In genomic region chr17:17941015-17941414, GRCh38 we compare ENCODE assay signal across 16 cellular contexts. TPM values are rescaled to one million over a fixed set of nuclear protein-coding genes. Genes with fewer than 3 reads are reported as not detected.
DNase-seq lines count a peak whose midpoint lies in the region; ATAC-seq and TF ChIP-seq lines count a peak whose summit lies in the region.
"Had no signal": no experiment of that assay in that cellular context is flagged by ENCODE, and none has a peak within 500 bp of the region (broad histone marks: within the 10 kb centered on the region; RNA-seq: fewer than 3 reads in every experiment).

No MANE protein-coding gene starts in this region.

- no peaks in the 10 kb centered on the region for H3K9me3 Mint-ChIP-seq in nephron
- H3K9me3 Mint-ChIP-seq in CD8-positive, alpha-beta memory T cell: no peaks in the 10 kb centered on the region
- H3K9me3 Mint-ChIP-seq: IgD-negative memory B cell, naive B cell had no signal

- no peak overlapping the region for H2AFZ ChIP-seq in PC-3 (ENCODE audit: low read length)

- H3K79me2 ChIP-seq in PC-3 (ENCODE audit: low read length): peaks cover 93% of the 10 kb centered on the region

- TF ChIP-seq CTCF in PC-3 (conservative IDR thresholded peaks at IDR 0.05; ENCODE audit: low read depth, low read length) (no peak), nephron (IDR thresholded peaks at IDR 0.05; ENCODE audit: unreplicated experiment in 3 of 3) (no peak), upper lobe of right lung (IDR thresholded peaks at IDR 0.05) (no peak)

- H3K36me3 Mint-ChIP-seq in nephron (ENCODE audit: low read depth): no peaks in the 10 kb centered on the region
- no peaks in the 10 kb centered on the region for H3K36me3 Mint-ChIP-seq in CD8-positive, alpha-beta memory T cell
- H3K36me3 Mint-ChIP-seq: naive B cell had no signal

- H3K9me3 ChIP-seq in PC-3 (ENCODE audit: low read length) (no peaks in the 10 kb centered on the region), upper lobe of right lung (no peaks in the 10 kb centered on the region)
- no peaks in the 10 kb centered on the region for H3K9me3 ChIP-seq in CD8-positive, alpha-beta memory T cell (ENCODE audit: low read length)
- H3K9me3 ChIP-seq: BLaER1 had no signal

- peaks cover 4% of the 10 kb centered on the region for H3K27me3 Mint-ChIP-seq in nephron (ENCODE audit: low read depth)
- H3K27me3 Mint-ChIP-seq in CD8-positive, alpha-beta memory T cell: no peaks in the 10 kb centered on the region
- H3K27me3 Mint-ChIP-seq: activated naive CD8-positive, alpha-beta T cell; IgD-negative memory B cell; naive B cell had no signal

- H3K4me3 Mint-ChIP-seq in nephron: peak overlapping the region; percentile 1 to 14 (median 3)
- no peak overlapping the region for H3K4me3 Mint-ChIP-seq in CD8-positive, alpha-beta memory T cell
- H3K4me3 Mint-ChIP-seq: activated naive CD8-positive, alpha-beta T cell; IgD-negative memory B cell; naive B cell had no signal

- intact Hi-C loops in PC-3 (cut with micrococcal nuclease): no loop called here
- intact Hi-C loops in upper lobe of right lung (cut with DNase I): no loop called here

- H3K27ac ChIP-seq in PC-3 (ENCODE audit: low read length): no peak overlapping the region
- H3K27ac ChIP-seq in upper lobe of right lung: peak overlapping the region; percentile 72
- H3K27ac ChIP-seq in CD8-positive, alpha-beta memory T cell (ENCODE audit: low read depth, low read length): no peak overlapping the region
- H3K27ac ChIP-seq: BLaER1 had no signal

- ATAC-seq in PC-3 (no peak), upper lobe of right lung (no peak)
- ATAC-seq: left cardiac atrium; stimulated activated naive CD8-positive, alpha-beta T cell treated with anti-CD3 and anti-CD28 coated beads, Interleukin-15, Interleukin-2, amounts not matched to agents 100 U/mL and 50 U/mL, for 24 hours had no signal

- H3K36me3 ChIP-seq in PC-3 (ENCODE audit: low read depth, low read length) (no peaks in the 10 kb centered on the region), upper lobe of right lung (no peaks in the 10 kb centered on the region)
- H3K36me3 ChIP-seq in CD8-positive, alpha-beta memory T cell (ENCODE audit: insufficient read depth, low read length): no peaks in the 10 kb centered on the region
- H3K36me3 ChIP-seq: BLaER1 had no signal

- no peaks in the 10 kb centered on the region for H4K20me1 ChIP-seq in PC-3 (ENCODE audit: low read length)

- peaks cover 93% of the 10 kb centered on the region for H3K4me1 Mint-ChIP-seq in nephron
- peaks cover 19 to 41% (median 25%) of the 10 kb centered on the region in 3 donors for H3K4me1 Mint-ChIP-seq in CD8-positive, alpha-beta memory T cell

- DNase-seq in PC-3 (no peak), cerebellar cortex (ENCODE audit: low spot score) (peak; percentile 56), upper lobe of right lung (no peak), T-helper 9 cell (no peak), epidermal melanocyte (ENCODE audit: insufficient read length, low spot score) (no peak)
- no peak for DNase-seq in CD8-positive, alpha-beta memory T cell
- DNase-seq: activated CD4-positive, alpha-beta T cell treated with anti-CD3 and anti-CD28 coated beads, Interleukin-2, amount 50 U/mL, for 48 hours; activated T-cell treated with anti-CD3 and anti-CD28 coated beads, Interleukin-2, amount 50 U/mL, for 48 hours; effector CD4-positive, alpha-beta T cell; left cardiac atrium; naive B cell; stimulated activated naive CD8-positive, alpha-beta T cell treated with anti-CD3 and anti-CD28 coated beads, Interleukin-15, Interleukin-2, amounts not matched to agents 100 U/mL and 50 U/mL, for 24 hours had no signal

- no TSS peak for BruUV-seq in PC-3 (replicated peaks; lab: Mats Ljungman, UMichigan)

- H3K4me2 ChIP-seq in PC-3 (ENCODE audit: low read length): peak overlapping the region; percentile 57
- H3K4me2 ChIP-seq: BLaER1 had no signal

- H3K9me2 ChIP-seq in PC-3 (replicated peaks; ENCODE audit: low read length): no peaks in the 10 kb centered on the region

- H3K9ac ChIP-seq in PC-3 (ENCODE audit: low read length): no peak overlapping the region
- H3K9ac ChIP-seq: BLaER1 had no signal

- H3K4me3 ChIP-seq in PC-3 (ENCODE audit: low read length) (no peak overlapping the region), upper lobe of right lung (no peak overlapping the region)
- no peak overlapping the region for H3K4me3 ChIP-seq in CD8-positive, alpha-beta memory T cell (ENCODE audit: low read length)
- H3K4me3 ChIP-seq: BLaER1 had no signal

- H3F3A ChIP-seq in PC-3 (ENCODE audit: low read length, unreplicated experiment): peaks cover 5% of the 10 kb centered on the region

- CTCF ChIA-PET in PC-3 (lab: Charles Lee): interaction anchor here (0.6 kb wide), 1 partner anchor 28 kb away, joined by 3 read pairs; no protein-coding TSS in a partner anchor
- CTCF ChIA-PET in CD8-positive, alpha-beta memory T cell (lab: Charles Lee): no interaction called here

- H3K4me1 ChIP-seq in PC-3 (ENCODE audit: insufficient read depth, low read length): peaks cover 67% of the 10 kb centered on the region
- peaks cover 50% of the 10 kb centered on the region for H3K4me1 ChIP-seq in upper lobe of right lung
- H3K4me1 ChIP-seq in CD8-positive, alpha-beta memory T cell (ENCODE audit: insufficient read depth, low read length): peaks cover 28% of the 10 kb centered on the region

- POLR2A ChIA-PET in PC-3 (lab: Charles Lee; ENCODE audit: unreplicated experiment): no interaction called here
- POLR2A ChIA-PET in CD8-positive, alpha-beta memory T cell (lab: Charles Lee): no interaction called here

- H3K27ac Mint-ChIP-seq in nephron: peak overlapping the region; percentile 78 to 94 (median 84)
- H3K27ac Mint-ChIP-seq in CD8-positive, alpha-beta memory T cell: no peak overlapping the region
- H3K27ac Mint-ChIP-seq: activated naive CD8-positive, alpha-beta T cell; IgD-negative memory B cell; naive B cell had no signal

- H3K27me3 ChIP-seq in PC-3 (ENCODE audit: low read length) (no peaks in the 10 kb centered on the region), upper lobe of right lung (no peaks in the 10 kb centered on the region)
- H3K27me3 ChIP-seq in CD8-positive, alpha-beta memory T cell (ENCODE audit: insufficient read depth, low read length, poor library complexity, severe bottlenecking): no peaks in the 10 kb centered on the region
- H3K27me3 ChIP-seq: BLaER1 had no signal

RNA-seq across cellular contexts. Expression of gene TOM1L2, which starts 31.2 kb away (rescaled TPM):
- total RNA-seq in PC-3 (2014; rRNA removed) (53.3 and 77.1 TPM in 2 replicates), upper lobe of right lung (76.7 TPM)
- total RNA-seq in CD8-positive, alpha-beta memory T cell: 10 to 100 TPM in 1 of 2 experiments, 1 to 10 TPM in 1; 10.0 to 11.3 TPM
- 6.5 TPM for polyA plus RNA-seq in CD8-positive, alpha-beta memory T cell

RNA-seq across cellular contexts. Expression of gene DRC3, which starts 31.6 kb away (rescaled TPM):
- total RNA-seq in PC-3 (2014; rRNA removed) (1.9 and 2.2 TPM in 2 replicates), upper lobe of right lung (3.3 TPM)
- under 1 TPM; 0.33 to 0.60 TPM for total RNA-seq in CD8-positive, alpha-beta memory T cell
- polyA plus RNA-seq in CD8-positive, alpha-beta memory T cell: not detected

Comparison
In these comparisons a context has a peak if more than half of its experiments do, and no peak if none do; other contexts are left out.
1. H3K27ac Mint-ChIP-seq: peak in nephron (3 of 3); none in CD8-positive, alpha-beta memory T cell (0 of 8).
2. H3K4me3 Mint-ChIP-seq: peak in nephron (3 of 3); none in CD8-positive, alpha-beta memory T cell (0 of 7).